Comparison of ENCODE assay signal across 1 cellular context in genomic region chr7:2802504-2803341, GRCh38.
TF ChIP-seq lines count a peak whose summit lies in the region.

No MANE protein-coding gene starts in this region.

TF ChIP-seq in HepG2, 621 proteins besides CTCF, POLR2A, EP300 and RAD21 (continued from another document and continues in another):
- TF ChIP-seq PREB (CRISPR knock-in tag; IDR thresholded peaks at IDR 0.05) (no peak), KAT8 (CRISPR knock-in tag; IDR thresholded peaks at IDR 0.05) (peak; percentile 66; the same call in 1 of the 2 replicates), ZNF101 (CRISPR knock-in tag; IDR thresholded peaks at IDR 0.05; ENCODE audit: borderline replicate concordance, low read depth) (no peak), STAT5B (CRISPR knock-in tag; IDR thresholded peaks at IDR 0.05) (no peak), ZNF510 (CRISPR knock-in tag; IDR thresholded peaks at IDR 0.05; ENCODE audit: low read depth) (no peak), TAF1 (CRISPR knock-in tag; IDR thresholded peaks at IDR 0.05) (peak; percentile 33; the same call in 1 of the 2 replicates), HNF4A (CRISPR knock-in tag; IDR thresholded peaks at IDR 0.05) (peak; percentile 76), ZNF138 (CRISPR knock-in tag; IDR thresholded peaks at IDR 0.05; ENCODE audit: low read depth) (no peak), SATB2 (CRISPR knock-in tag; IDR thresholded peaks at IDR 0.05) (no peak), MTA3 (CRISPR knock-in tag; IDR thresholded peaks at IDR 0.05) (no peak), BATF2 (CRISPR knock-in tag; IDR thresholded peaks at IDR 0.05) (no peak), HNF1B (CRISPR knock-in tag; IDR thresholded peaks at IDR 0.05) (peak; percentile 86), ZNF780A (CRISPR knock-in tag; IDR thresholded peaks at IDR 0.05) (no peak), SMAD1 (CRISPR knock-in tag; IDR thresholded peaks at IDR 0.05; ENCODE audit: borderline replicate concordance, low read depth) (no peak), TOPORS (CRISPR knock-in tag; IDR thresholded peaks at IDR 0.05) (no peak), ZNF629 (CRISPR knock-in tag; conservative IDR thresholded peaks at IDR 0.05) (0 out of 2 replicates have a peak, but pooled peaks have one; percentile 8), ZNF879 (CRISPR knock-in tag; IDR thresholded peaks at IDR 0.05) (no peak), ZNF577 (CRISPR knock-in tag; IDR thresholded peaks at IDR 0.05; ENCODE audit: borderline replicate concordance, low read depth) (no peak), PRPF4 (IDR thresholded peaks at IDR 0.05; ENCODE audit: low read depth, low read length, poor library complexity, severe bottlenecking) (no peak), FUBP1 (CRISPR knock-in tag; IDR thresholded peaks at IDR 0.05; ENCODE audit: borderline replicate concordance) (no peak), MXD4 (CRISPR knock-in tag; IDR thresholded peaks at IDR 0.05) (no peak), ASH2L (IDR thresholded peaks at IDR 0.05; ENCODE audit: insufficient read length, low read depth, low read length) (peak; percentile 89), NR2F1 (CRISPR knock-in tag; IDR thresholded peaks at IDR 0.05) (0 out of 4 replicates have a peak, but pooled peaks of 1 of the 2 experiments have one; percentile 6), REXO4 (CRISPR knock-in tag; IDR thresholded peaks at IDR 0.05; ENCODE audit: borderline replicate concordance) (no peak), UBTF (CRISPR knock-in tag; IDR thresholded peaks at IDR 0.05) (peak; percentile 24; the same call in 1 of the 2 replicates), RFX5 (IDR thresholded peaks at IDR 0.05; ENCODE audit: low read depth, low read length) (no peak), IRX3 (CRISPR knock-in tag; IDR thresholded peaks at IDR 0.05; ENCODE audit: borderline replicate concordance, low read depth) (no peak), ZBTB38 (CRISPR knock-in tag; IDR thresholded peaks at IDR 0.05) (no peak; the same call in none of the 2 replicates), HOXA9 (CRISPR knock-in tag; IDR thresholded peaks at IDR 0.05; ENCODE audit: borderline replicate concordance) (no peak), ZNF557 (CRISPR knock-in tag; IDR thresholded peaks at IDR 0.05) (no peak), ZNF350 (CRISPR knock-in tag; IDR thresholded peaks at IDR 0.05; ENCODE audit: borderline replicate concordance, low read depth) (peak; percentile 73; the same call in 1 of the 2 replicates), SMAD9 (CRISPR knock-in tag; IDR thresholded peaks at IDR 0.05) (no peak), MEIS1 (CRISPR knock-in tag; IDR thresholded peaks at IDR 0.05; ENCODE audit: borderline replicate concordance) (no peak; the same call in 1 of the 2 replicates), TGIF2 (CRISPR knock-in tag; IDR thresholded peaks at IDR 0.05) (peak; percentile 35; the same call in 1 of the 2 replicates), JDP2 (CRISPR knock-in tag; IDR thresholded peaks at IDR 0.05; ENCODE audit: borderline replicate concordance) (no peak), NFATC3 (CRISPR knock-in tag; IDR thresholded peaks at IDR 0.05) (no peak), ESRRA (CRISPR knock-in tag; IDR thresholded peaks at IDR 0.05; ENCODE audit: low read depth) (no peak), PTBP1 (IDR thresholded peaks at IDR 0.05; ENCODE audit: low read depth, low read length, poor library complexity, severe bottlenecking) (no peak), MEF2D (CRISPR knock-in tag; IDR thresholded peaks at IDR 0.05) (peak; percentile 78; the same call in 1 of the 2 replicates), HNRNPH1 (optimal IDR thresholded peaks at IDR 0.05; ENCODE audit: low read depth, low read length) (no peak), ARID5B (CRISPR knock-in tag; IDR thresholded peaks at IDR 0.05) (peak; percentile 90), KLF6 (CRISPR knock-in tag; IDR thresholded peaks at IDR 0.05) (peak; percentile 21; the same call in 1 of the 2 replicates), RFX1 (IDR thresholded peaks at IDR 0.05) (no peak), ZNF235 (CRISPR knock-in tag; IDR thresholded peaks at IDR 0.05; ENCODE audit: borderline replicate concordance) (no peak), ZNF816 (CRISPR knock-in tag; IDR thresholded peaks at IDR 0.05; ENCODE audit: borderline replicate concordance) (peak; percentile 85; the same call in 1 of the 2 replicates), HBP1 (CRISPR knock-in tag; IDR thresholded peaks at IDR 0.05; ENCODE audit: low read depth) (0 out of 2 replicates have a peak, but pooled peaks have one; percentile 55), ZNF251 (CRISPR knock-in tag; IDR thresholded peaks at IDR 0.05) (no peak), CEBPG (CRISPR knock-in tag; IDR thresholded peaks at IDR 0.05) (peak; percentile 67), CBX2 (IDR thresholded peaks at IDR 0.05; ENCODE audit: low read depth, low read length) (no peak), CBX2 (CRISPR knock-in tag; IDR thresholded peaks at IDR 0.05; ENCODE audit: low read depth) (no peak), ZNF24 (IDR thresholded peaks at IDR 0.05) (no peak), MIER2 (CRISPR knock-in tag; IDR thresholded peaks at IDR 0.05) (no peak), ZNF282 (IDR thresholded peaks at IDR 0.05; ENCODE audit: partially characterized antibody) (no peak), ZNF674 (CRISPR knock-in tag; IDR thresholded peaks at IDR 0.05; ENCODE audit: low read depth) (no peak), SPEN (CRISPR knock-in tag; IDR thresholded peaks at IDR 0.05; ENCODE audit: low read depth) (no peak), YY1 (IDR thresholded peaks at IDR 0.05; ENCODE audit: insufficient read depth, insufficient replicate concordance, low read depth, low read length) (peak; percentile 45), ZNF790 (CRISPR knock-in tag; IDR thresholded peaks at IDR 0.05; ENCODE audit: borderline replicate concordance) (no peak), RNF219 (CRISPR knock-in tag; IDR thresholded peaks at IDR 0.05) (no peak), MAX (IDR thresholded peaks at IDR 0.05) (no peak), ZNF326 (CRISPR knock-in tag; IDR thresholded peaks at IDR 0.05; ENCODE audit: borderline replicate concordance) (no peak)
